Comparison of ENCODE assay signal across 21 cellular contexts in the genomic region with DNA sequence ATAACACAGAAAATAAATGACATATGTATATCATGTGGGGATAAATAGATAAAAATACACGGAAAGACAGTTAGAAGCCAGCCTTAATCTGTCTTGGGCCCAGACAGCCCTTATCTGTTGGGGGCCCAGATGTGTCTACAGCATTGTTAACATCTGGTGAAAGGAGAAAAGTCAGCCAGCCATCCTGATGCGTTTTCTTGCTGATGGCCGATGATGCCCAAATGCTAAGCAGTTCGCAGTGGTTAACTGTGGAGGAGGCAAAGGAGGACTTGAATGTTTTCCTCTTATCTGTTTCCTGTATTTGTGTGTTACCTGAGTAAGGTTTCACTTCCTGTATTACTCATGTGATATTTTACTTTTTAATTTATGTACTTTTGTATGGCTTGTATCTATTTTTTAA. TPM values are rescaled to one million over a fixed set of nuclear protein-coding genes. Genes with fewer than 3 reads are reported as not detected.
DNase-seq lines count a peak whose midpoint lies in the region; ATAC-seq, FAIRE-seq and TF ChIP-seq lines count a peak whose summit lies in the region.
"Had no signal": no experiment of that assay in that cellular context is flagged by ENCODE, and none has a peak within 500 bp of the region (broad histone marks: within the 10 kb centered on the region; RNA-seq: fewer than 3 reads in every experiment).

No MANE protein-coding gene starts in this region.

- SMC1A ChIA-PET in GM12878 (lab: Charles Lee; ENCODE audit: uncharacterized antibody, unreplicated experiment) = no interaction called here

- no peaks in the 10 kb centered on the region for H3K4me1 ChIP-seq in GM12878 (ENCODE audit: control insufficient read depth, insufficient read depth, low read length)

- no TSS peak for BruUV-seq in GM12878 (replicated peaks; lab: Mats Ljungman, UMichigan)

- TF ChIP-seq CTCF in CD4-positive, alpha-beta T cell (IDR thresholded peaks at IDR 0.05) = no peak
- TF ChIP-seq CTCF in GM12878 (IDR thresholded peaks at IDR 0.05 in 2 of 3, conservative IDR thresholded peaks at IDR 0.05 in 1 of 3; ENCODE audit: control insufficient read depth in 2 of 3, extremely low read depth in 1 of 3, insufficient read depth in 1 of 3, low read depth in 3 of 3, low read length in 3 of 3) (no peak), natural killer cell (IDR thresholded peaks at IDR 0.05) (no peak)

- peak overlapping the region; percentile 38 for H3K4me3 Mint-ChIP-seq in CD4-positive, alpha-beta T cell
- no peak overlapping the region for H3K4me3 Mint-ChIP-seq in T-cell
- H3K4me3 Mint-ChIP-seq in natural killer cell = no peak overlapping the region
- H3K4me3 Mint-ChIP-seq: stimulated activated naive CD8-positive, alpha-beta T cell treated with anti-CD3 and anti-CD28 coated beads, Interleukin-15, Interleukin-2, amounts not matched to agents 100 ng/mL and 50 ng/mL, for 24 hours had no signal

- ATAC-seq in CD4-positive, alpha-beta T cell (ENCODE audit: poor library complexity) = peak; percentile 48
- peak; percentile 58 to 77 (median 72) for ATAC-seq in T-cell (replicated peaks in 1 of 4)
- peak; percentile 54 for ATAC-seq in GM12878
- no peak for ATAC-seq in GM18861 (IDR thresholded peaks at IDR 0.05; ENCODE audit: unreplicated experiment)
- no peak for ATAC-seq in natural killer cell

- no peak overlapping the region for H3K4me2 ChIP-seq in GM12878 (ENCODE audit: control insufficient read depth, insufficient read depth)

- H4K20me1 ChIP-seq in GM12878 (ENCODE audit: control insufficient read depth, insufficient read depth) = no peaks in the 10 kb centered on the region

- no peaks in the 10 kb centered on the region for H3K79me2 ChIP-seq in GM12878 (ENCODE audit: control insufficient read depth, insufficient read depth, low read length)

- no peak for TF ChIP-seq POLR2A in GM12878 (IDR thresholded peaks at IDR 0.05; ENCODE audit: low read depth, low read length)

- POLR2A ChIA-PET in CD4-positive, alpha-beta T cell (lab: Charles Lee) = no interaction called here
- POLR2A ChIA-PET in T-cell (lab: Charles Lee) = no interaction called here
- POLR2A ChIA-PET in GM12878 (lab: Charles Lee) = no interaction called here

- CTCF ChIA-PET in CD4-positive, alpha-beta T cell (lab: Charles Lee) = no interaction called here
- CTCF ChIA-PET in T-cell (lab: Charles Lee) (no interaction called here), GM12878 (lab: Yijun Ruan, JAX) (no interaction called here)

- WGBS in GM12878 (ENCODE audit: insufficient coverage, insufficient replicate concordance, low lambda C conversion rate, missing lambda C conversion rate) = 12% methylated on average over 4 of the region's 4 CpGs

- H3K36me3 Mint-ChIP-seq in CD4-positive, alpha-beta T cell (ENCODE audit: low read depth) = no peaks in the 10 kb centered on the region
- H3K36me3 Mint-ChIP-seq in T-cell (no peaks in the 10 kb centered on the region), natural killer cell (no peaks in the 10 kb centered on the region)

- no peak for TF ChIP-seq EP300 in GM12878 (IDR thresholded peaks at IDR 0.05; ENCODE audit: borderline replicate concordance in 1 of 2, control insufficient read depth in 1 of 2, low read depth in 2 of 2, low read length in 2 of 2)

- H3K27ac ChIP-seq in CD4-positive, alpha-beta T cell (ENCODE audit: low read depth, low read length) = no peak overlapping the region
- no peak overlapping the region for H3K27ac ChIP-seq in GM12878 (ENCODE audit: control insufficient read depth, insufficient read depth)
- H3K27ac ChIP-seq: C4-2B, SK-N-MC had no signal

- RAD21 ChIA-PET in GM12878 (lab: Charles Lee; ENCODE audit: unreplicated experiment) = no interaction called here

- no peaks in the 10 kb centered on the region for H3K9me3 ChIP-seq in CD4-positive, alpha-beta T cell (ENCODE audit: control insufficient read depth, low read length)
- no peaks in the 10 kb centered on the region for H3K9me3 ChIP-seq in GM12878 (replicated peaks; ENCODE audit: control insufficient read depth, insufficient read depth, low read length)

- H3K9ac ChIP-seq in GM12878 (ENCODE audit: control insufficient read depth, insufficient read depth, low read length) = no peak overlapping the region

- H3K27me3 Mint-ChIP-seq in CD4-positive, alpha-beta T cell = no peaks in the 10 kb centered on the region
- H3K27me3 Mint-ChIP-seq in T-cell (peaks cover 7 to 10% of the 10 kb centered on the region in 2 donors), natural killer cell (ENCODE audit: low read depth in 2 of 2) (peaks cover 14 to 16% of the 10 kb centered on the region in 2 donors)

- TF ChIP-seq RAD21 in GM12878 (IDR thresholded peaks at IDR 0.05; ENCODE audit: insufficient read depth, low read depth, low read length) = no peak

- FAIRE-seq in GM12878 (lab: Jason Lieb, UNC) = no peak
- FAIRE-seq: A204.1, HTR-8/SVneo, islet of Langerhans, TTC549 had no signal

- intact Hi-C loops in CD4-positive, alpha-beta T cell (cut with DNase I, micrococcal nuclease) = no loop called here
- intact Hi-C loops in GM12878 (cut with micrococcal nuclease; ENCODE audit: unreplicated experiment) (no loop called here), natural killer cell (cut with micrococcal nuclease) (loop anchor here (5.0 kb wide), 1 partner anchor 207 kb away; no protein-coding TSS in a partner anchor)

- H3K27me3 ChIP-seq in CD4-positive, alpha-beta T cell (ENCODE audit: control insufficient read depth, insufficient read depth, low read length) = no peaks in the 10 kb centered on the region
- H3K27me3 ChIP-seq in GM12878 (replicated peaks in 1 of 2; ENCODE audit: control insufficient read depth in 2 of 2, insufficient read depth in 2 of 2, low read length in 1 of 2) = no peaks in the 10 kb centered on the region

- H3K4me3 ChIP-seq in GM12878 = no peak overlapping the region
- H3K4me3 ChIP-seq: SK-N-MC had no signal

- H3K4me1 Mint-ChIP-seq in CD4-positive, alpha-beta T cell (ENCODE audit: low read depth) = peaks cover 29% of the 10 kb centered on the region
- H3K4me1 Mint-ChIP-seq in T-cell (peaks cover 29 to 38% (median 29%) of the 10 kb centered on the region in 3 donors), natural killer cell (peaks cover 4 to 8% of the 10 kb centered on the region in 2 donors)

- no peak overlapping the region for H2AFZ ChIP-seq in GM12878 (ENCODE audit: control insufficient read depth, low read depth, low read length)

- H3K36me3 ChIP-seq in GM12878 (ENCODE audit: control insufficient read depth in 2 of 2, insufficient read depth in 2 of 2, low read length in 1 of 2) = no peaks in the 10 kb centered on the region

- H3K9me3 Mint-ChIP-seq in CD4-positive, alpha-beta T cell = no peaks in the 10 kb centered on the region
- no peaks in the 10 kb centered on the region for H3K9me3 Mint-ChIP-seq in T-cell
- H3K9me3 Mint-ChIP-seq in natural killer cell = no peaks in the 10 kb centered on the region
- H3K9me3 Mint-ChIP-seq: stimulated activated naive CD8-positive, alpha-beta T cell treated with anti-CD3 and anti-CD28 coated beads, Interleukin-15, Interleukin-2, amounts not matched to agents 100 ng/mL and 50 ng/mL, for 24 hours had no signal

- DNase-seq in activated CD4-positive, CD25-positive, alpha-beta regulatory T cell treated with anti-CD3 and anti-CD28 coated beads, Interleukin-2, amount 50 U/mL, for 16 hours (ENCODE audit: low read depth, low spot score) = peak; percentile 4
- no peak for DNase-seq in activated CD4-positive, CD25-positive, alpha-beta regulatory T cell (lab: John Stamatoyannopoulos, UW)
- DNase-seq in CD4-positive, alpha-beta T cell = no peak
- DNase-seq in T-cell (peak in 2 of 34 experiments; percentile 4 to 14), GM12878 (ENCODE audit: low read depth, low spot score) (no peak), GOT3 (lab: John Stamatoyannopoulos, UW) (no peak), natural killer cell (no peak)
- DNase-seq: cortex of kidney, H7, NCI-H1694 treated with DMSO at 0.1 percent for 48 hours, NCI-H510A, nucleus accumbens, OCI-M1 had no signal

- peak overlapping the region; percentile 82 for H3K27ac Mint-ChIP-seq in CD4-positive, alpha-beta T cell
- H3K27ac Mint-ChIP-seq in T-cell (peak overlapping the region; percentile 86 to 90), natural killer cell (no peak overlapping the region)
- H3K27ac Mint-ChIP-seq: stimulated activated naive CD8-positive, alpha-beta T cell treated with anti-CD3 and anti-CD28 coated beads, Interleukin-15, Interleukin-2, amounts not matched to agents 100 ng/mL and 50 ng/mL, for 24 hours had no signal

- in situ Hi-C loops in GM12878 (cut with MboI) = loop anchor here (5.0 kb wide), 1 partner anchor 327 kb away; no protein-coding TSS in a partner anchor

TF ChIP-seq in GM12878, 131 proteins besides CTCF, POLR2A, EP300 and RAD21:
- no peak for TF ChIP-seq FOS (IDR thresholded peaks at IDR 0.05; ENCODE audit: borderline replicate concordance, extremely low read depth, insufficient read length)
- no peak for TF ChIP-seq CEBPB (IDR thresholded peaks at IDR 0.05; ENCODE audit: borderline replicate concordance in 1 of 2, low read depth in 2 of 2, low read length in 2 of 2)
- TF ChIP-seq SPI1 (IDR thresholded peaks at IDR 0.05; ENCODE audit: borderline replicate concordance, insufficient read depth, low read depth, low read length) = peak; percentile 60; the same call in 1 of the 2 replicates

RNA-seq across cellular contexts. Expression of a gene that starts 46.2 kb away (rescaled TPM):
- total RNA-seq in CD4-positive, alpha-beta T cell = not detected
- total RNA-seq in T-cell (under 1 TPM in 1 of 5 donors, not detected in 4; 0.10 TPM), GM12878 (2014; rRNA removed) (not detected in 2 replicates), GM12878 (2014; rRNA removed; fragmentation: Illumina TruSeq; extraction: Trizol) (not detected in 2 replicates), GM12878 (2021) (not detected in 2 replicates), natural killer cell (under 1 TPM in 1 of 3 donors, not detected in 2; 0.20 TPM)
- total RNA-seq in GM12878 (2013; cell fraction: nucleolus; rRNA removed) = not detected in 2 replicates
- not detected for polyA plus RNA-seq in GM12878 (2011; ENCODE audit: low read depth)
- polyA plus RNA-seq in GM12878 (2011; rRNA removed) (not detected in 2 replicates), GM12878 (2014; fragmentation: Illumina TruSeq; extraction: Trizol) (not detected in 2 replicates), GM12878 (2014; fragmentation: Nextera tagmentation; extraction: Ambion mirVana) (not detected), GM12878 (2014; rRNA removed) (not detected in 2 replicates), GM12878 (2016; fragmentation: Nextera tagmentation; extraction: Ambion mirVana) (not detected)
- not detected in 2 replicates for polyA plus RNA-seq in GM12878 (2011; cell fraction: cytosol; rRNA removed)
- polyA plus RNA-seq in GM12878 (2011; cell fraction: nucleus; rRNA removed) = not detected in 2 replicates
- polyA plus RNA-seq in GM12878 (2012) = not detected in 2 replicates
- polyA minus RNA-seq in GM12878 (2011; rRNA and poly(A)+ RNA removed) = 0.05 and 0.07 TPM in 2 replicates
- not detected in 2 replicates for polyA minus RNA-seq in GM12878 (2011; cell fraction: cytosol; rRNA and poly(A)+ RNA removed)
- not detected in 2 replicates for polyA minus RNA-seq in GM12878 (2011; cell fraction: nucleus; rRNA and poly(A)+ RNA removed)
- total RNA-seq: H7 had no signal

Comparison
In these comparisons a context has a peak if more than half of its experiments do, and no peak if none do; other contexts are left out.
1. ATAC-seq: peak in CD4-positive, alpha-beta T cell (single experiment), T-cell (4 of 4) and GM12878 (single experiment); none in GM18861 (single experiment) and natural killer cell (0 of 3).
2. H3K27ac Mint-ChIP-seq: peak in CD4-positive, alpha-beta T cell (single experiment) and T-cell (2 of 2); none in natural killer cell (0 of 2).